21 cellular contexts compared by ENCODE assay signal in the genomic region with DNA sequence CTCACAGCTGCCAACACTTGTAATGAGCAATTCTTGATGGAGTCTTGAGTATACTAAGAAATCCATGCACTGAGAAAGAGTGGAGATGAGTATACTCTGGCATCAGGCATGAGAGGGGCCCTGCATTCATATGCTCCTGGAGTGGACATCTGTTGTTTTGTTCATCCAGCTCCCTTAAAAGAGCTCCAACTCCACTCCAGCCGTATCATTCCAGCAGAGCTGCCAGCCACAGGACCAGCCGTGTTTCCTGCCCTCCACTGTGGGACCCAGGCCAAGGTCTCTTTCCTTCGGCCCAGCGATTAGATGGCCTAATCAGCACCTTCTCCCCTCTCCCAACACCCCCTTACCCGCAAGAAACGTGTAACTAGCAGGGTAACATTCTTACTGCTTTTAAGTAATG.
DNase-seq lines count a peak whose midpoint lies in the region; ATAC-seq and TF ChIP-seq lines count a peak whose summit lies in the region.
"Had no signal": no experiment of that assay in that cellular context is flagged by ENCODE, and none has a peak within 500 bp of the region (broad histone marks: within the 10 kb centered on the region; RNA-seq: fewer than 3 reads in every experiment).

No MANE protein-coding gene starts in this region.

- CTCF ChIA-PET in CD4-positive, alpha-beta T cell (lab: Charles Lee) = no interaction called here

- H3K4me2 ChIP-seq in skeletal muscle satellite cell (ENCODE audit: low read length) = peak overlapping the region; percentile 73
- H3K4me2 ChIP-seq: hepatocyte had no signal

- H3K27ac ChIP-seq in CD4-positive, alpha-beta T cell (ENCODE audit: low read depth, low read length) = no peak overlapping the region
- H3K27ac ChIP-seq: esophagus squamous epithelium, hepatocyte, tibial nerve had no signal

- POLR2A ChIA-PET in CD4-positive, alpha-beta T cell (lab: Charles Lee) = no interaction called here

- peak overlapping the region; percentile 14 for H3K9ac ChIP-seq in skeletal muscle satellite cell (ENCODE audit: low read depth, low read length)

- no peaks in the 10 kb centered on the region for H3K4me1 Mint-ChIP-seq in CD4-positive, alpha-beta T cell (ENCODE audit: low read depth)
- H3K4me1 Mint-ChIP-seq: activated CD4-positive, alpha-beta T cell treated with anti-CD3 and anti-CD28 coated beads for 36 hours had no signal

- H3K36me3 Mint-ChIP-seq in CD4-positive, alpha-beta T cell (ENCODE audit: low read depth) = no peaks in the 10 kb centered on the region

- H3K9me3 Mint-ChIP-seq in CD4-positive, alpha-beta T cell = no peaks in the 10 kb centered on the region
- H3K9me3 Mint-ChIP-seq: activated T-helper 2 cell treated with anti-CD3 and anti-CD28 coated beads, Interferon-gamma antibody, Interleukin-2, Interleukin-4, amounts not matched to agents 10 μg/mL and 5 μg/mL and 100 μg/mL, durations not matched to agents 14 hours and 24 hours and 36 hours; neural crest cell had no signal

- no peaks in the 10 kb centered on the region for H3K27me3 Mint-ChIP-seq in CD4-positive, alpha-beta T cell
- H3K27me3 Mint-ChIP-seq: activated CD4-positive, alpha-beta T cell treated with anti-CD3 and anti-CD28 coated beads for 36 hours had no signal

- no peak for TF ChIP-seq CTCF in foreskin fibroblast (IDR thresholded peaks at IDR 0.05; ENCODE audit: low read depth, low read length)
- no peak for TF ChIP-seq CTCF in CD4-positive, alpha-beta T cell (IDR thresholded peaks at IDR 0.05)

- intact Hi-C loops in CD4-positive, alpha-beta T cell (cut with DNase I, micrococcal nuclease) = no loop called here

- no peak overlapping the region for H3K27ac Mint-ChIP-seq in CD4-positive, alpha-beta T cell
- H3K27ac Mint-ChIP-seq: activated CD4-positive, alpha-beta T cell treated with anti-CD3 and anti-CD28 coated beads for 36 hours; activated T-helper 2 cell treated with anti-CD3 and anti-CD28 coated beads, Interferon-gamma antibody, Interleukin-2, Interleukin-4, amounts not matched to agents 10 μg/mL and 5 μg/mL and 100 μg/mL, durations not matched to agents 14 hours and 24 hours and 36 hours had no signal

- no peak overlapping the region for H3K4me3 Mint-ChIP-seq in CD4-positive, alpha-beta T cell
- H3K4me3 Mint-ChIP-seq: activated CD4-positive, alpha-beta T cell treated with anti-CD3 and anti-CD28 coated beads for 36 hours; neural crest cell had no signal

- H3K9me3 ChIP-seq in skeletal muscle satellite cell (replicated peaks; ENCODE audit: low read length) = no peaks in the 10 kb centered on the region
- no peaks in the 10 kb centered on the region for H3K9me3 ChIP-seq in CD4-positive, alpha-beta T cell (ENCODE audit: control insufficient read depth, low read length)
- H3K9me3 ChIP-seq: esophagus squamous epithelium, tibial nerve had no signal

- no peaks in the 10 kb centered on the region for H3K36me3 ChIP-seq in skeletal muscle satellite cell (ENCODE audit: insufficient read depth, low read length)
- H3K36me3 ChIP-seq: esophagus squamous epithelium, tibial nerve had no signal

- no peak for ATAC-seq in CD4-positive, alpha-beta T cell (ENCODE audit: poor library complexity)
- ATAC-seq: activated CD4-positive, alpha-beta T cell treated with anti-CD3 and anti-CD28 coated beads for 36 hours; HCT116 had no signal

- H3K4me3 ChIP-seq in foreskin fibroblast (ENCODE audit: low read depth in 1 of 2, low read length in 2 of 2) = peak overlapping the region in 1 of 2 donors; percentile 1
- peak overlapping the region; percentile 44 for H3K4me3 ChIP-seq in skeletal muscle satellite cell (ENCODE audit: low read length)
- H3K4me3 ChIP-seq: esophagus squamous epithelium, hepatocyte, tibial nerve had no signal

- peak; percentile 6 for DNase-seq in NCI-H2171 treated with DMSO at 0.1 percent for 48 hours (lab: John Stamatoyannopoulos, UW)
- DNase-seq in NCI-H2171 (lab: John Stamatoyannopoulos, UW) = no peak
- DNase-seq in RPMI7951 (ENCODE audit: low read depth) = peak; percentile 70
- DNase-seq in foreskin fibroblast = peak; percentile 30 to 52
- DNase-seq in HK-2 (ENCODE audit: unreplicated experiment) = no peak
- no peak for DNase-seq in stimulated activated naive CD4-positive, alpha-beta T cell treated with Interleukin-2 at 50 U/mL for 16 hours (lab: John Stamatoyannopoulos, UW)
- no peak for DNase-seq in CD4-positive, alpha-beta T cell
- DNase-seq: activated CD4-positive, alpha-beta T cell treated with anti-CD3 and anti-CD28 coated beads for 36 hours; esophagus squamous epithelium; KBM-7; midbrain; NCI-H2107; NK-92 treated with Interleukin-12 subunit alpha and Interleukin-12 subunit beta, amount 100 ng/mL, for 24 hours; stimulated activated naive CD4-positive, alpha-beta T cell; SW 1271 had no signal

- peaks cover 17% of the 10 kb centered on the region for H3K4me1 ChIP-seq in skeletal muscle satellite cell (ENCODE audit: control insufficient read depth, insufficient read depth, low read length)
- H3K4me1 ChIP-seq: esophagus squamous epithelium, tibial nerve had no signal

- H3K27me3 ChIP-seq in skeletal muscle satellite cell (ENCODE audit: control insufficient read depth, insufficient read depth, low read length) = no peaks in the 10 kb centered on the region
- no peaks in the 10 kb centered on the region for H3K27me3 ChIP-seq in CD4-positive, alpha-beta T cell (ENCODE audit: control insufficient read depth, insufficient read depth, low read length)
- H3K27me3 ChIP-seq: esophagus squamous epithelium, tibial nerve had no signal

Comparison
In these comparisons a context has a peak if more than half of its experiments do, and no peak if none do; other contexts are left out.
1. DNase-seq: peak in NCI-H2171 treated with DMSO at 0.1 percent for 48 hours (single experiment), RPMI7951 (single experiment) and foreskin fibroblast (2 of 2); none in NCI-H2171 (single experiment), HK-2 (single experiment), stimulated activated naive CD4-positive, alpha-beta T cell treated with Interleukin-2 at 50 U/mL for 16 hours (single experiment) and CD4-positive, alpha-beta T cell (0 of 10).